14 cellular contexts compared by ENCODE assay signal in genomic region chr6:109579361-109579760, GRCh38.
DNase-seq lines count a peak whose midpoint lies in the region; ATAC-seq and TF ChIP-seq lines count a peak whose summit lies in the region.
"Had no signal": no experiment of that assay in that cellular context is flagged by ENCODE, and none has a peak within 500 bp of the region (broad histone marks: within the 10 kb centered on the region; RNA-seq: fewer than 3 reads in every experiment).

No MANE protein-coding gene starts in this region.

- H3K4me1 Mint-ChIP-seq in immature natural killer cell (no peaks in the 10 kb centered on the region), Caco-2 (ENCODE audit: low read depth, unreplicated experiment) (no peaks in the 10 kb centered on the region)
- H3K4me1 Mint-ChIP-seq: activated B cell treated with CpG ODN at 0.5 μM for 24 hours; CD4-positive, CD25-positive, alpha-beta regulatory T cell had no signal

- DNase-seq in fibroblast of peridontal ligament (ENCODE audit: extremely low read depth) (peak; percentile 13), Right ventricle myocardium inferior (ENCODE audit: missing footprints) (no peak), immature natural killer cell (no peak), Caco-2 (no peak)
- DNase-seq in activated T-cell treated with anti-CD3 and anti-CD28 coated beads, Interleukin-2, amount 50 U/mL, for 48 hours, result no peak
- DNase-seq: activated B cell treated with CpG ODN at 0.5 μM for 24 hours; CD4-positive, CD25-positive, alpha-beta regulatory T cell; KG1; NCI-H2171; right cardiac atrium; transverse colon had no signal

- H3K36me3 Mint-ChIP-seq in immature natural killer cell (peaks cover 28 to 54% (median 38%) of the 10 kb centered on the region in 3 donors), Caco-2 (ENCODE audit: insufficient read depth, unreplicated experiment) (no peaks in the 10 kb centered on the region)

- no TSS peak for BruUV-seq in Caco-2 (replicated peaks; lab: Mats Ljungman, UMichigan)

- no peak overlapping the region for H3K4me3 ChIP-seq in Caco-2 (ENCODE audit: low read depth, low read length)
- H3K4me3 ChIP-seq: transverse colon had no signal

- ATAC-seq in GM18867 (IDR thresholded peaks at IDR 0.05; ENCODE audit: unreplicated experiment) (peak; percentile 99), GM21786 (IDR thresholded peaks at IDR 0.05; ENCODE audit: unreplicated experiment) (peak; percentile 78), HG03520 (IDR thresholded peaks at IDR 0.05; ENCODE audit: unreplicated experiment) (peak; percentile 72), Right ventricle myocardium inferior (no peak)
- ATAC-seq: right cardiac atrium had no signal

- H3K27me3 Mint-ChIP-seq in immature natural killer cell (ENCODE audit: low read depth in 3 of 3) (no peaks in the 10 kb centered on the region), Caco-2 (ENCODE audit: insufficient read depth, unreplicated experiment) (peaks cover 8% of the 10 kb centered on the region)
- H3K27me3 Mint-ChIP-seq: activated B cell treated with CpG ODN at 0.5 μM for 24 hours; CD4-positive, CD25-positive, alpha-beta regulatory T cell had no signal

- H3K27ac Mint-ChIP-seq in immature natural killer cell, result no peak overlapping the region
- H3K27ac Mint-ChIP-seq in Caco-2 (ENCODE audit: unreplicated experiment), result no peak overlapping the region
- H3K27ac Mint-ChIP-seq: activated B cell treated with CpG ODN at 0.5 μM for 24 hours; CD4-positive, CD25-positive, alpha-beta regulatory T cell had no signal

- no peaks in the 10 kb centered on the region for H3K9me3 ChIP-seq in Caco-2
- H3K9me3 ChIP-seq: transverse colon had no signal

- intact Hi-C loops in Right ventricle myocardium inferior (cut with DNase I) (no loop called here), Caco-2 (cut with micrococcal nuclease; ENCODE audit: unreplicated experiment) (no loop called here)

- H3K9me3 Mint-ChIP-seq in immature natural killer cell (no peaks in the 10 kb centered on the region), Caco-2 (ENCODE audit: unreplicated experiment) (no peaks in the 10 kb centered on the region)
- H3K9me3 Mint-ChIP-seq: activated B cell treated with CpG ODN at 0.5 μM for 24 hours had no signal

- H3K36me3 ChIP-seq in Caco-2 (ENCODE audit: control insufficient read depth, insufficient read depth, low read length), result no peaks in the 10 kb centered on the region
- H3K36me3 ChIP-seq: transverse colon had no signal

- H3K27me3 ChIP-seq in Caco-2 (replicated peaks; ENCODE audit: control insufficient read depth, insufficient read depth, low read length), result no peaks in the 10 kb centered on the region
- H3K27me3 ChIP-seq: transverse colon had no signal

- POLR2A ChIA-PET in Caco-2 (lab: Charles Lee), result no interaction called here

- TF ChIP-seq CTCF in Caco-2 (IDR thresholded peaks at IDR 0.05; ENCODE audit: insufficient read depth in 1 of 2, low read depth in 1 of 2, low read length in 1 of 2, severe bottlenecking in 1 of 2, unreplicated experiment in 1 of 2), result no peak

- H3K4me1 ChIP-seq in Caco-2, result no peaks in the 10 kb centered on the region
- H3K4me1 ChIP-seq: transverse colon had no signal

- CTCF ChIA-PET in Caco-2 (lab: Charles Lee), result no interaction called here

- H3K4me3 Mint-ChIP-seq in immature natural killer cell (no peak overlapping the region), Caco-2 (ENCODE audit: unreplicated experiment) (no peak overlapping the region)
- H3K4me3 Mint-ChIP-seq: activated B cell treated with CpG ODN at 0.5 μM for 24 hours; CD4-positive, CD25-positive, alpha-beta regulatory T cell had no signal
